In the genomic region with DNA sequence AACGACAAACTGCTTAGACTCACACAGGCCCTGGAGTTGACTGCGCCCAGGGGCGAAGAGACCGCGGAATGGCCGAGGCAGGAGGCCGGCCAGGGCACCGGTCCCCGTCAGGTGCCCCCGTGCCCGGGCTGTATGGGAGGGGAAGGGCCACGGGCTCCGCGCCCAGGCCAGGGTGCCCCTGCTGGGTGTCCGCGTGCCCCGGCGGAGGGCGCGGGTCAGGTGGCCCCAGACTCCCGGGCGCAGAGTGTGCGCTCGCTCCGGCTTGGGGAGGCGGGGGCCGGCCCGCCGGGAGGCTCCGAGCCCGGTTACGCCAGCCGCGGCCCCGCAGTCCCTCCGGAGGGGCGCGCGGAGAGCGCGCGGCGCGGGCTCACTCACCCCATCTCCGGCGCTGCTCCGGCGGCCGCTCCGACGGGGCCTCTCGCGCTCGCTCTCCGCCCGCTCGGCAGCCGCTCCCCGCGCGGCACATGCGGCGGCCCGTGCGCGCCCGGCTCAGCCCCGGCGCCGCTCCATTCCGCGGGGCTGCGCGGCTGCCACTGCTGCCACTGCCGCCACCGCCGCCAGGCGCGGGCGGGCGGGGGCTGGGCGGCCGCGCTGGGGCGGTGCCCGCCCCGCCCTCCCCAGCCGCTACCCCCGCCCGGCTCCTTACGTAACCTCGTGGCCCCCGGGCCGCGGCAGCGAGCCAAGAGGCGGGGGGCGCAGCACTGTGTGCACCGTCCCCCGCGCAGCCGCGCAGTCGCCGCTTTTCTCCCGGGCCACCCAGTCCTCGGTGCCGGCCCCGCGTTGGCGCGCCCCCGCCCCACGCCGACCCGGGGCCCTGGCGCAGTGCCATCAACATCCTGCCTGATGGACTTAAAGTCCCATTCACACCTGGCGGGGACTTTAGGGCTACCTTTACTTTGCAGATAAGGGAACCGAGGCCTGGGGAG, we compare ENCODE assay signal across 8 cellular contexts. TPM values are rescaled to one million over a fixed set of nuclear protein-coding genes. Genes with fewer than 3 reads are reported as not detected.
DNase-seq lines count a peak whose midpoint lies in the region; ATAC-seq and TF ChIP-seq lines count a peak whose summit lies in the region.

A gene (minus strand): TSS at position 565 of the 926 bp plus-strand sequence. CDS start 185 bp downstream, at position 380.

- H3K27ac ChIP-seq in HUES6 (ENCODE audit: low read depth, low read length) (no peak within 1 kb of the TSS), fibroblast of lung (ENCODE audit: insufficient read depth, low read length) (no peak within 1 kb of the TSS)

- H3K9me3 Mint-ChIP-seq in naive thymus-derived CD8-positive, alpha-beta T cell, result no peaks in the 10 kb centered on the region

- H3K27me3 ChIP-seq in HUES6 (ENCODE audit: control insufficient read depth, insufficient read depth, low read length) (peaks cover 43% of the 10 kb centered on the region), fibroblast of lung (ENCODE audit: control insufficient read depth, insufficient read depth, low read length) (peaks cover 3% of the 10 kb centered on the region)

- H3K36me3 ChIP-seq in HUES6 (ENCODE audit: control insufficient read depth, insufficient read depth, low read length) (no peaks in the 10 kb centered on the region), fibroblast of lung (ENCODE audit: control insufficient read depth, insufficient read depth, low read length) (no peaks in the 10 kb centered on the region)

- H2AFZ ChIP-seq in fibroblast of lung (ENCODE audit: low read length), result no peak within 1 kb of the TSS

- no peaks in the 10 kb centered on the region for H3K9me3 ChIP-seq in HUES6 (ENCODE audit: control insufficient read depth, insufficient read depth, low read depth, low read length)
- H3K9me3 ChIP-seq in fibroblast of lung (ENCODE audit: control insufficient read depth, insufficient read depth, low read depth, low read length), result no peaks in the 10 kb centered on the region

- DNase-seq in DMS53 (lab: John Stamatoyannopoulos, UW) (peak; percentile 53), fibroblast of lung (ENCODE audit: low read depth in 2 of 2) (peak in 1 of 2 donors; percentile 31), RKO (ENCODE audit: low spot score) (no peak), SHP77 (lab: John Stamatoyannopoulos, UW) (no peak), SIG-M5 treated with dmso at 0.1 percent for 504 hours (lab: John Stamatoyannopoulos, UW; ENCODE audit: unreplicated experiment) (no peak)
- peak; percentile 16 to 18 for DNase-seq in activated CD4-positive, alpha-beta T cell treated with anti-CD3 and anti-CD28 coated beads, Interleukin-2, amount 50 U/mL, for 48 hours
- DNase-seq in naive thymus-derived CD8-positive, alpha-beta T cell, result peak in 5 of 10 donors; percentile 2 to 24 (median 15)

- H3K4me3 ChIP-seq in HUES6 (ENCODE audit: low read depth, low read length), result peak within 1 kb of the TSS; percentile 66
- H3K4me3 ChIP-seq in fibroblast of lung (replicated peaks in 1 of 4; ENCODE audit: control extremely low read depth in 1 of 4, insufficient read depth in 1 of 4, low read depth in 3 of 4, low read length in 4 of 4), result peak within 1 kb of the TSS in 3 of 4 experiments; percentile 26 to 48 (median 29)

- peaks cover 0 to 2% (median 0%) of the 10 kb centered on the region in 3 donors for H3K36me3 Mint-ChIP-seq in naive thymus-derived CD8-positive, alpha-beta T cell

- H3K4me1 ChIP-seq in HUES6 (ENCODE audit: control insufficient read depth, insufficient read depth, low read length) (peaks cover 5% of the 10 kb centered on the region; the same call in 1 of the 2 replicates), fibroblast of lung (ENCODE audit: control insufficient read depth, extremely low read depth, insufficient read depth, low read length) (no peaks in the 10 kb centered on the region)

- H3K4me3 Mint-ChIP-seq in naive thymus-derived CD8-positive, alpha-beta T cell, result peak within 1 kb of the TSS; percentile 59 to 84 (median 74)

- peak; percentile 79 to 88 for ATAC-seq in naive thymus-derived CD8-positive, alpha-beta T cell

- H3K4me2 ChIP-seq in fibroblast of lung (ENCODE audit: extremely low read depth, insufficient read depth, low read length), result peak within 1 kb of the TSS; percentile 80

- no peaks in the 10 kb centered on the region for H4K20me1 ChIP-seq in fibroblast of lung (ENCODE audit: control insufficient read depth, extremely low read depth, insufficient read depth, low read length)

- H3K9ac ChIP-seq in HUES6 (ENCODE audit: low read length) (peak within 1 kb of the TSS; percentile 43), fibroblast of lung (ENCODE audit: insufficient read depth, low read length) (no peak within 1 kb of the TSS)

- peaks cover 0 to 6% (median 0%) of the 10 kb centered on the region in 4 donors for H3K4me1 Mint-ChIP-seq in naive thymus-derived CD8-positive, alpha-beta T cell

- peak within 1 kb of the TSS in 3 of 10 donors; percentile 13 to 48 (median 34) for H3K27ac Mint-ChIP-seq in naive thymus-derived CD8-positive, alpha-beta T cell

- POLR2A ChIA-PET in naive thymus-derived CD8-positive, alpha-beta T cell (lab: Charles Lee), result no interaction called here

- no peaks in the 10 kb centered on the region for H3K79me2 ChIP-seq in fibroblast of lung (ENCODE audit: control insufficient read depth, insufficient read depth, low read length)

- no peak for TF ChIP-seq CTCF in fibroblast of lung (conservative IDR thresholded peaks at IDR 0.05 in 1 of 2, IDR thresholded peaks at IDR 0.05 in 1 of 2; ENCODE audit: low read depth in 1 of 2, low read length in 2 of 2)

- H3K27me3 Mint-ChIP-seq in naive thymus-derived CD8-positive, alpha-beta T cell, result peaks cover 0 to 5% (median 1%) of the 10 kb centered on the region in 5 donors

RNA-seq across cellular contexts. Expression of the gene that starts here (rescaled TPM):
- 6.9 and 9.9 TPM in 2 replicates for total RNA-seq in fibroblast of lung
- 1.1 and 2.9 TPM in 2 replicates for polyA plus RNA-seq in fibroblast of lung
- polyA plus RNA-seq in fibroblast of lung (2012), result 0.93 and 2.5 TPM in 2 replicates
- 0.26 and 1.6 TPM in 2 replicates for polyA minus RNA-seq in fibroblast of lung (ENCODE audit: low replicate concordance)
- total RNA-seq in naive thymus-derived CD8-positive, alpha-beta T cell, result 1 to 10 TPM; 6.1 to 6.2 TPM
- 1 to 10 TPM in 2 of 3 donors, under 1 TPM in 1; 0.23 to 3.1 (median 1.7) TPM for polyA plus RNA-seq in naive thymus-derived CD8-positive, alpha-beta T cell

Comparison
In these comparisons a context has a peak if more than half of its experiments do, and no peak if none do; other contexts are left out.
1. DNase-seq: peak in DMS53 (single experiment) and activated CD4-positive, alpha-beta T cell treated with anti-CD3 and anti-CD28 coated beads, Interleukin-2, amount 50 U/mL, for 48 hours (2 of 2); none in RKO (single experiment), SHP77 (0 of 2) and SIG-M5 treated with dmso at 0.1 percent for 504 hours (single experiment).